30 cellular contexts compared by ENCODE assay signal in the genomic region with DNA sequence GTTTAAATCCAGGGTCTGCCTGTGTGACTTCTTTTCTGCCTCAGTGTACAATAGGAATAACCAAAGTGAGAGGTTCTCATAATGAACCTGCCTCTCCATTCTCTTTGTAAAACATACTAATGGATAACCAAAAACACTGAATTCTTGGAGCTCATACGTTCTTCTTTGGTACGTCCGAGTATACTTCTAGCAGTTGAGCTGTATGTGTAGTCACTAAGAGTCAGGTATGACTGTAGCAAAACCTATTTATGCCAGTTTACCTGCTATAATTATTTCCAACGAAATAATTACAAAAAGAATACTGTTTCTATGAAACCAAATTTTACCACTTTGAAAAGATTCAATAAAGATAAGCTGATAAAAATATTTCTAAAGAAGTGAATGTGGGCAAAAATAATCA.
"Had no signal": no experiment of that assay in that cellular context is flagged by ENCODE, and none has a peak within 500 bp of the region (broad histone marks: within the 10 kb centered on the region; RNA-seq: fewer than 3 reads in every experiment).

No MANE protein-coding gene starts in this region.

- DNase-seq: hippocampal formation; kidney; left colon; left lung; lower lobe of right lung; mammary epithelial cell; mesendoderm; naive B cell; nucleus accumbens; ovary; right lobe of liver; stimulated activated CD4-positive, alpha-beta T cell treated with anti-CD3 and anti-CD28 coated beads, Interleukin-1b, Interleukin-23, amount 100 ng/mL, for 48 hours; stimulated activated CD4-positive, alpha-beta T cell treated with anti-CD3 and anti-CD28 coated beads, Interleukin-2, amount 100 ng/mL, for 48 hours; stimulated activated CD4-positive, alpha-beta T cell treated with anti-CD3 and anti-CD28 coated beads, Interleukin-4, amount 100 ng/mL, for 4 hours; stimulated activated CD8-positive, alpha-beta memory T cell treated with anti-CD3 and anti-CD28 coated beads, Interleukin-4, amount 100 ng/mL, for 48 hours; stimulated activated naive B cell treated with anti-CD40 and anti-IgM and Interleukin-4, amounts not matched to agents 10 μg/mL and 1 μg/mL and 100 μg/mL, for 72 hours; stimulated activated naive CD8-positive, alpha-beta T cell treated with anti-CD3 and anti-CD28 coated beads, Interleukin-15, Interleukin-2, amounts not matched to agents 100 U/mL and 50 U/mL, for 24 hours; stomach; testis; thyroid gland; transverse colon; upper lobe of left lung had no signal

- FAIRE-seq: islet of Langerhans had no signal

- H3K9me3 ChIP-seq: left lung, lower lobe of right lung, ovary, right atrium auricular region, right lobe of liver, stomach, testis, thyroid gland, transverse colon, upper lobe of left lung, vagina had no signal

- ATAC-seq: left colon; left lung; lower lobe of right lung; right lobe of liver; stimulated activated naive B cell treated with anti-CD40 and anti-IgM and Interleukin-4, amounts not matched to agents 10 μg/mL and 1 μg/mL and 100 μg/mL, for 72 hours; stimulated activated naive CD8-positive, alpha-beta T cell treated with anti-CD3 and anti-CD28 coated beads, Interleukin-15, Interleukin-2, amounts not matched to agents 100 U/mL and 50 U/mL, for 24 hours had no signal

- H3K27me3 Mint-ChIP-seq: naive B cell; progenitor cell of endocrine pancreas; stimulated activated naive B cell treated with anti-CD40 and anti-IgM and Interleukin-4, amounts not matched to agents 10 μg/mL and 1 μg/mL and 100 μg/mL, for 72 hours had no signal

- H3K4me3 ChIP-seq: left lung, lower lobe of right lung, ovary, right atrium auricular region, right lobe of liver, smooth muscle cell, stomach, testis, thyroid gland, transverse colon, upper lobe of left lung, vagina had no signal

- H3K27ac Mint-ChIP-seq: mesothelial cell of epicardium; nephron; progenitor cell of endocrine pancreas; stimulated activated naive B cell treated with anti-CD40 and anti-IgM and Interleukin-4, amounts not matched to agents 10 μg/mL and 1 μg/mL and 100 μg/mL, for 72 hours had no signal

- H3K4me2 ChIP-seq: smooth muscle cell had no signal

- H3K27me3 ChIP-seq: left lung, ovary, right atrium auricular region, right lobe of liver, stomach, testis, thyroid gland, transverse colon, upper lobe of left lung, vagina had no signal

- H3K36me3 ChIP-seq: left lung, lower lobe of right lung, ovary, right atrium auricular region, right lobe of liver, thyroid gland, transverse colon, upper lobe of left lung, vagina had no signal

- H3K4me1 Mint-ChIP-seq: mesothelial cell of epicardium, nephron, neural crest cell had no signal

- H3K27ac ChIP-seq: left lung, lower lobe of right lung, ovary, right atrium auricular region, right lobe of liver, stomach, testis, thyroid gland, transverse colon, upper lobe of left lung, vagina had no signal

- H3K4me3 Mint-ChIP-seq: mesothelial cell of epicardium; naive B cell; nephron; neural crest cell; stimulated activated naive B cell treated with anti-CD40 and anti-IgM and Interleukin-4, amounts not matched to agents 10 μg/mL and 1 μg/mL and 100 μg/mL, for 72 hours had no signal
